15 cellular contexts compared by ENCODE assay signal in the genomic region with DNA sequence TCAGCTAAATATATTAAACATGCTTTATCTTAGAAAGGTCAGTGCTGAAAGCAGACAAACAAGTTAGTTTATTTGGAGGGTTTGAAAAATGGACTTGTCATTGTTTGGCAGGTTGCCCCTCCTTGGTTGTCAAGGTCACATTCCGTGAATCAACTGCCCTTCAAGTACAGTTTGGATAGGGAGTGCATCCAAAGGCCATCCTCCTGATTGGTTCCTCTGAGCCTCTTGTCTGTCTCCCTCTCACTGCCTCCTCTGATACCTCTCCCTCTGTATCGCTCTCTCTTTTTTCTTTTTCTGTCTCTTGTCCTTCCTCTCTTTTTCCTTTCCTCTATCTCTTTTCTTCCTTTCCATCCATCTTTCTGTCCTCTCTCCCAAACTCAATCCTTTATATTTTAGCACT. TPM values are rescaled to one million over a fixed set of nuclear protein-coding genes. Genes with fewer than 3 reads are reported as not detected.
DNase-seq lines count a peak whose midpoint lies in the region; ATAC-seq and TF ChIP-seq lines count a peak whose summit lies in the region.
"Had no signal": no experiment of that assay in that cellular context is flagged by ENCODE, and none has a peak within 500 bp of the region (broad histone marks: within the 10 kb centered on the region; RNA-seq: fewer than 3 reads in every experiment).

No MANE protein-coding gene starts in this region.

- no peaks in the 10 kb centered on the region for H3K27me3 Mint-ChIP-seq in CD4-positive, CD25-positive, alpha-beta regulatory T cell
- peaks cover 3% of the 10 kb centered on the region for H3K27me3 Mint-ChIP-seq in endothelial cell (ENCODE audit: unreplicated experiment)
- H3K27me3 Mint-ChIP-seq: activated T-cell treated with anti-CD3 and anti-CD28 coated beads, Interleukin-2, amount 50 U/mL, for 24 hours; central memory CD8-positive, alpha-beta T cell had no signal

- H3K9me3 ChIP-seq in CD4-positive, CD25-positive, alpha-beta regulatory T cell (ENCODE audit: control insufficient read depth in 2 of 2, low read length in 2 of 2): no peaks in the 10 kb centered on the region
- H3K9me3 ChIP-seq in Loucy (ENCODE audit: insufficient read depth, low read depth, low read length) (no peaks in the 10 kb centered on the region), mesodermal cell (ENCODE audit: control insufficient read depth, low read length) (no peaks in the 10 kb centered on the region), vagina (no peaks in the 10 kb centered on the region)

- H3K4me1 ChIP-seq in CD4-positive, CD25-positive, alpha-beta regulatory T cell (ENCODE audit: control insufficient read depth, insufficient read depth, low read length, poor library complexity, severe bottlenecking): peaks cover 10% of the 10 kb centered on the region
- H3K4me1 ChIP-seq in Loucy (ENCODE audit: insufficient read depth, low read length, poor library complexity, severe bottlenecking) (peaks cover 6% of the 10 kb centered on the region), mesodermal cell (ENCODE audit: control insufficient read depth, insufficient read depth, low read length, poor library complexity, severe bottlenecking) (peaks cover 41% of the 10 kb centered on the region), vagina (peaks cover 58% of the 10 kb centered on the region)

- H3K27ac Mint-ChIP-seq in CD4-positive, CD25-positive, alpha-beta regulatory T cell: peak overlapping the region in 2 of 3 donors; percentile 29 to 49
- H3K27ac Mint-ChIP-seq in endothelial cell (ENCODE audit: unreplicated experiment): peak overlapping the region; percentile 58
- H3K27ac Mint-ChIP-seq: activated T-cell treated with anti-CD3 and anti-CD28 coated beads, Interleukin-2, amount 50 U/mL, for 24 hours had no signal

- intact Hi-C loops in vagina (cut with DNase I): no loop called here

- ATAC-seq in CD4-positive, CD25-positive, alpha-beta regulatory T cell (ENCODE audit: low read depth in 2 of 2): no peak
- ATAC-seq in HG03039 (IDR thresholded peaks at IDR 0.05; ENCODE audit: unreplicated experiment): no peak

- H3K4me2 ChIP-seq in Loucy (ENCODE audit: low read depth, low read length, poor library complexity, severe bottlenecking): peak overlapping the region; percentile 73

- no peaks in the 10 kb centered on the region for H3K9me2 ChIP-seq in Loucy (replicated peaks; ENCODE audit: low read depth, low read length)

- no peaks in the 10 kb centered on the region for H3K27me3 ChIP-seq in CD4-positive, CD25-positive, alpha-beta regulatory T cell (ENCODE audit: control insufficient read depth, insufficient read depth, low read length)
- H3K27me3 ChIP-seq in Loucy (ENCODE audit: insufficient read depth, low read length, poor library complexity, severe bottlenecking) (no peaks in the 10 kb centered on the region), vagina (no peaks in the 10 kb centered on the region)

- TF ChIP-seq POLR2A in vagina (IDR thresholded peaks at IDR 0.05): no peak

- H3K4me1 Mint-ChIP-seq in CD4-positive, CD25-positive, alpha-beta regulatory T cell: peaks cover 6 to 52% (median 30%) of the 10 kb centered on the region in 4 donors
- peaks cover 61% of the 10 kb centered on the region for H3K4me1 Mint-ChIP-seq in endothelial cell (ENCODE audit: unreplicated experiment)

- H3K36me3 Mint-ChIP-seq in CD4-positive, CD25-positive, alpha-beta regulatory T cell: peaks cover 5% of the 10 kb centered on the region
- peaks cover 6% of the 10 kb centered on the region for H3K36me3 Mint-ChIP-seq in endothelial cell (ENCODE audit: low read depth, unreplicated experiment)

- peaks cover 2% of the 10 kb centered on the region for H3K36me3 ChIP-seq in CD4-positive, CD25-positive, alpha-beta regulatory T cell (ENCODE audit: control insufficient read depth, insufficient read depth, low read length)
- H3K36me3 ChIP-seq in Loucy (ENCODE audit: insufficient read depth, low read length) (no peaks in the 10 kb centered on the region), mesodermal cell (ENCODE audit: control insufficient read depth, insufficient read depth, low read length) (peaks cover 51% of the 10 kb centered on the region), vagina (no peaks in the 10 kb centered on the region)

- TF ChIP-seq CTCF in Loucy (conservative IDR thresholded peaks at IDR 0.05; ENCODE audit: low read length): no peak
- TF ChIP-seq CTCF in endothelial cell (IDR thresholded peaks at IDR 0.05; ENCODE audit: unreplicated experiment): no peak
- no peak for TF ChIP-seq CTCF in vagina (IDR thresholded peaks at IDR 0.05)

- H3F3A ChIP-seq in Loucy (ENCODE audit: low read depth): no peaks in the 10 kb centered on the region

- H4K20me1 ChIP-seq in Loucy (ENCODE audit: insufficient read depth, low read length, poor library complexity, severe bottlenecking): no peaks in the 10 kb centered on the region

- no peak overlapping the region for H2AFZ ChIP-seq in Loucy (ENCODE audit: low read length)

- DNase-seq in CD4-positive, CD25-positive, alpha-beta regulatory T cell: no peak
- DNase-seq in endothelial cell (ENCODE audit: low spot score): no peak
- no peak for DNase-seq in NOMO-1 (lab: John Stamatoyannopoulos, UW; ENCODE audit: unreplicated experiment in 2 of 2)
- no peak for DNase-seq in iPS-NIHi7 (ENCODE audit: extremely low spot score)
- no peak for DNase-seq in vagina (ENCODE audit: extremely low spot score in 2 of 2)
- DNase-seq: activated T-cell treated with anti-CD3 and anti-CD28 coated beads, Interleukin-2, amount 50 U/mL, for 24 hours; glutamatergic neuron; MM.1S; NK-92 treated with Interleukin-12 subunit alpha and Interleukin-12 subunit beta, amount 100 ng/mL, for 24 hours; T-helper 9 cell had no signal

- 63 to 86% methylated on average over 1 to 2 of the region's 2 CpGs for WGBS in mesodermal cell (ENCODE audit: insufficient coverage in 2 of 2), 2 experiments

- no peak overlapping the region for H3K4me3 ChIP-seq in CD4-positive, CD25-positive, alpha-beta regulatory T cell (ENCODE audit: low read depth, low read length)
- H3K4me3 ChIP-seq in Loucy (ENCODE audit: low read length, poor library complexity, severe bottlenecking) (peak overlapping the region; percentile 6), mesodermal cell (ENCODE audit: extremely low read depth, insufficient read depth, low read length, poor library complexity, severe bottlenecking) (peak overlapping the region; percentile 0), vagina (no peak overlapping the region)
- H3K4me3 ChIP-seq: skin epidermis had no signal

- H3K27ac ChIP-seq in CD4-positive, CD25-positive, alpha-beta regulatory T cell (ENCODE audit: insufficient read depth, low read length, poor library complexity, severe bottlenecking): no peak overlapping the region
- no peak overlapping the region for H3K27ac ChIP-seq in mesodermal cell (ENCODE audit: low read depth, low read length, severe bottlenecking)
- H3K27ac ChIP-seq in vagina: no peak overlapping the region
- H3K27ac ChIP-seq: skin epidermis had no signal

- H3K79me2 ChIP-seq in Loucy (ENCODE audit: insufficient read depth, low read length): peaks cover 49% of the 10 kb centered on the region

- H3K4me3 Mint-ChIP-seq in CD4-positive, CD25-positive, alpha-beta regulatory T cell: no peak overlapping the region
- no peak overlapping the region for H3K4me3 Mint-ChIP-seq in endothelial cell (ENCODE audit: unreplicated experiment)
- H3K4me3 Mint-ChIP-seq: activated T-cell treated with anti-CD3 and anti-CD28 coated beads, Interleukin-2, amount 50 U/mL, for 24 hours had no signal

- no peak overlapping the region for H3K9ac ChIP-seq in Loucy (ENCODE audit: low read depth, low read length, poor library complexity, severe bottlenecking)

- peaks cover 0 to 2% (median 0%) of the 10 kb centered on the region in 7 donors for H3K9me3 Mint-ChIP-seq in CD4-positive, CD25-positive, alpha-beta regulatory T cell
- no peaks in the 10 kb centered on the region for H3K9me3 Mint-ChIP-seq in endothelial cell (ENCODE audit: unreplicated experiment)
- H3K9me3 Mint-ChIP-seq: activated T-cell treated with anti-CD3 and anti-CD28 coated beads, Interleukin-2, amount 50 U/mL, for 24 hours; central memory CD8-positive, alpha-beta T cell had no signal

RNA-seq across cellular contexts. Expression of a gene that starts 5.4 kb away (rescaled TPM):
- 8.1 TPM for total RNA-seq in CD4-positive, CD25-positive, alpha-beta regulatory T cell
- polyA plus RNA-seq in CD4-positive, CD25-positive, alpha-beta regulatory T cell: 1 to 10 TPM in 1 of 4 donors, under 1 TPM in 3; 0.36 to 1.3 (median 0.84) TPM
- total RNA-seq in endothelial cell (ENCODE audit: unreplicated experiment) (154 TPM), vagina (55.0 TPM)
- polyA plus RNA-seq in mesodermal cell (2013, experiment 1 of 2): 473 TPM
- polyA plus RNA-seq in mesodermal cell (2013, experiment 2 of 2): 410 TPM

Comparison
In these comparisons a context has a peak if more than half of its experiments do, and no peak if none do; other contexts are left out.
1. H3K4me3 ChIP-seq: peak in Loucy (single experiment) and mesodermal cell (single experiment); none in CD4-positive, CD25-positive, alpha-beta regulatory T cell (single experiment) and vagina (0 of 2).